ENCODE assay signal across 2 cellular contexts in the genomic region with DNA sequence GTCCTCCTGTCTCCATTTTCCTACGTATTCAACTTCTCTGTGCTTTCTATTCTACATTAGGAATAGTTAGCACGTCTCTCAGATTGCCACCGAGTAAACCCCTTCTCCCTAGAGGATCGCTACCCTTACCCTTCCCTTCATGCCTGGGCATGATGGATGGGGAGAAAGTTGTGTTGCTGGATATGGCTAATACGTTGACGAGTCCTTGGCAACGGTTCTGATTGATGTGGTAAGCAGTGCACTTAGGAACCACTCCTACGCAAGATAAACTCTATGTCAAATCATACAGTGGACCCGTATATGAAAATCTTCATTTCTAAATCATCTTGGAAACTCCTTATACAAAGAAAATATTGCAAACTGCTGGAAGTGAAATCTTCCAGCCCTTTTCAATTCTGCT.
TF ChIP-seq lines count a peak whose summit lies in the region.

No MANE protein-coding gene starts in this region.

TF ChIP-seq in GM23338, 12 proteins besides CTCF, POLR2A, EP300 and RAD21:
- TF ChIP-seq NANOG (IDR thresholded peaks at IDR 0.05; ENCODE audit: borderline replicate concordance) (no peak), JUNB (IDR thresholded peaks at IDR 0.05; ENCODE audit: unreplicated experiment) (no peak), ZNF114 (CRISPR knock-in tag; IDR thresholded peaks at IDR 0.05) (no peak), EZH2 (IDR thresholded peaks at IDR 0.05; ENCODE audit: low read depth, unreplicated experiment) (no peak)
- TF ChIP-seq, protein P1, sequence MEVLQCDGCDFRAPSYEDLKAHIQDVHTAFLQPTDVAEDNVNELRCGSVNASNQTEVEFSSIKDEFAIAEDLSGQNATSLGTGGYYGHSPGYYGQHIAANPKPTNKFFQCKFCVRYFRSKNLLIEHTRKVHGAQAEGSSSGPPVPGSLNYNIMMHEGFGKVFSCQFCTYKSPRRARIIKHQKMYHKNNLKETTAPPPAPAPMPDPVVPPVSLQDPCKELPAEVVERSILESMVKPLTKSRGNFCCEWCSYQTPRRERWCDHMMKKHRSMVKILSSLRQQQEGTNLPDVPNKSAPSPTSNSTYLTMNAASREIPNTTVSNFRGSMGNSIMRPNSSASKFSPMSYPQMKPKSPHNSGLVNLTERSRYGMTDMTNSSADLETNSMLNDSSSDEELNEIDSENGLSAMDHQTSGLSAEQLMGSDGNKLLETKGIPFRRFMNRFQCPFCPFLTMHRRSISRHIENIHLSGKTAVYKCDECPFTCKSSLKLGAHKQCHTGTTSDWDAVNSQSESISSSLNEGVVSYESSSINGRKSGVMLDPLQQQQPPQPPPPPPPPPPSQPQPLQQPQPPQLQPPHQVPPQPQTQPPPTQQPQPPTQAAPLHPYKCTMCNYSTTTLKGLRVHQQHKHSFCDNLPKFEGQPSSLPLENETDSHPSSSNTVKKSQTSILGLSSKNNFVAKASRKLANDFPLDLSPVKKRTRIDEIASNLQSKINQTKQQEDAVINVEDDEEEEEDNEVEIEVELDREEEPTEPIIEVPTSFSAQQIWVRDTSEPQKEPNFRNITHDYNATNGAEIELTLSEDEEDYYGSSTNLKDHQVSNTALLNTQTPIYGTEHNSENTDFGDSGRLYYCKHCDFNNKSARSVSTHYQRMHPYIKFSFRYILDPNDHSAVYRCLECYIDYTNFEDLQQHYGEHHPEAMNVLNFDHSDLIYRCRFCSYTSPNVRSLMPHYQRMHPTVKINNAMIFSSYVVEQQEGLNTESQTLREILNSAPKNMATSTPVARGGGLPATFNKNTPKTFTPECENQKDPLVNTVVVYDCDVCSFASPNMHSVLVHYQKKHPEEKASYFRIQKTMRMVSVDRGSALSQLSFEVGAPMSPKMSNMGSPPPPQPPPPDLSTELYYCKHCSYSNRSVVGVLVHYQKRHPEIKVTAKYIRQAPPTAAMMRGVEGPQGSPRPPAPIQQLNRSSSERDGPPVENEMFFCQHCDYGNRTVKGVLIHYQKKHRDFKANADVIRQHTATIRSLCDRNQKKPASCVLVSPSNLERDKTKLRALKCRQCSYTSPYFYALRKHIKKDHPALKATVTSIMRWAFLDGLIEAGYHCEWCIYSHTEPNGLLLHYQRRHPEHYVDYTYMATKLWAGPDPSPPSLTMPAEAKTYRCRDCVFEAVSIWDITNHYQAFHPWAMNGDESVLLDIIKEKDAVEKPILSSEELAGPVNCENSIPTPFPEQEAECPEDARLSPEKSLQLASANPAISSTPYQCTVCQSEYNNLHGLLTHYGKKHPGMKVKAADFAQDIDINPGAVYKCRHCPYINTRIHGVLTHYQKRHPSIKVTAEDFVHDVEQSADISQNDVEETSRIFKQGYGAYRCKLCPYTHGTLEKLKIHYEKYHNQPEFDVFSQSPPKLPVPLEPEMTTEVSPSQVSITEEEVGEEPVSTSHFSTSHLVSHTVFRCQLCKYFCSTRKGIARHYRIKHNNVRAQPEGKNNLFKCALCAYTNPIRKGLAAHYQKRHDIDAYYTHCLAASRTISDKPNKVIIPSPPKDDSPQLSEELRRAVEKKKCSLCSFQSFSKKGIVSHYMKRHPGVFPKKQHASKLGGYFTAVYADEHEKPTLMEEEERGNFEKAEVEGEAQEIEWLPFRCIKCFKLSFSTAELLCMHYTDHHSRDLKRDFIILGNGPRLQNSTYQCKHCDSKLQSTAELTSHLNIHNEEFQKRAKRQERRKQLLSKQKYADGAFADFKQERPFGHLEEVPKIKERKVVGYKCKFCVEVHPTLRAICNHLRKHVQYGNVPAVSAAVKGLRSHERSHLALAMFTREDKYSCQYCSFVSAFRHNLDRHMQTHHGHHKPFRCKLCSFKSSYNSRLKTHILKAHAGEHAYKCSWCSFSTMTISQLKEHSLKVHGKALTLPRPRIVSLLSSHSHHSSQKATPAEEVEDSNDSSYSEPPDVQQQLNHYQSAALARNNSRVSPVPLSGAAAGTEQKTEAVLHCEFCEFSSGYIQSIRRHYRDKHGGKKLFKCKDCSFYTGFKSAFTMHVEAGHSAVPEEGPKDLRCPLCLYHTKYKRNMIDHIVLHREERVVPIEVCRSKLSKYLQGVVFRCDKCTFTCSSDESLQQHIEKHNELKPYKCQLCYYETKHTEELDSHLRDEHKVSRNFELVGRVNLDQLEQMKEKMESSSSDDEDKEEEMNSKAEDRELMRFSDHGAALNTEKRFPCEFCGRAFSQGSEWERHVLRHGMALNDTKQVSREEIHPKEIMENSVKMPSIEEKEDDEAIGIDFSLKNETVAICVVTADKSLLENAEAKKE (CRISPR knock-in tag; IDR thresholded peaks at IDR 0.05), result no peak
- TF ChIP-seq, protein P2, sequence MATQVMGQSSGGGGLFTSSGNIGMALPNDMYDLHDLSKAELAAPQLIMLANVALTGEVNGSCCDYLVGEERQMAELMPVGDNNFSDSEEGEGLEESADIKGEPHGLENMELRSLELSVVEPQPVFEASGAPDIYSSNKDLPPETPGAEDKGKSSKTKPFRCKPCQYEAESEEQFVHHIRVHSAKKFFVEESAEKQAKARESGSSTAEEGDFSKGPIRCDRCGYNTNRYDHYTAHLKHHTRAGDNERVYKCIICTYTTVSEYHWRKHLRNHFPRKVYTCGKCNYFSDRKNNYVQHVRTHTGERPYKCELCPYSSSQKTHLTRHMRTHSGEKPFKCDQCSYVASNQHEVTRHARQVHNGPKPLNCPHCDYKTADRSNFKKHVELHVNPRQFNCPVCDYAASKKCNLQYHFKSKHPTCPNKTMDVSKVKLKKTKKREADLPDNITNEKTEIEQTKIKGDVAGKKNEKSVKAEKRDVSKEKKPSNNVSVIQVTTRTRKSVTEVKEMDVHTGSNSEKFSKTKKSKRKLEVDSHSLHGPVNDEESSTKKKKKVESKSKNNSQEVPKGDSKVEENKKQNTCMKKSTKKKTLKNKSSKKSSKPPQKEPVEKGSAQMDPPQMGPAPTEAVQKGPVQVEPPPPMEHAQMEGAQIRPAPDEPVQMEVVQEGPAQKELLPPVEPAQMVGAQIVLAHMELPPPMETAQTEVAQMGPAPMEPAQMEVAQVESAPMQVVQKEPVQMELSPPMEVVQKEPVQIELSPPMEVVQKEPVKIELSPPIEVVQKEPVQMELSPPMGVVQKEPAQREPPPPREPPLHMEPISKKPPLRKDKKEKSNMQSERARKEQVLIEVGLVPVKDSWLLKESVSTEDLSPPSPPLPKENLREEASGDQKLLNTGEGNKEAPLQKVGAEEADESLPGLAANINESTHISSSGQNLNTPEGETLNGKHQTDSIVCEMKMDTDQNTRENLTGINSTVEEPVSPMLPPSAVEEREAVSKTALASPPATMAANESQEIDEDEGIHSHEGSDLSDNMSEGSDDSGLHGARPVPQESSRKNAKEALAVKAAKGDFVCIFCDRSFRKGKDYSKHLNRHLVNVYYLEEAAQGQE (IDR thresholded peaks at IDR 0.05; ENCODE audit: unreplicated experiment), result no peak

TF ChIP-seq in IMR-90, 13 proteins besides CTCF, POLR2A, EP300 and RAD21:
- TF ChIP-seq, protein P3, sequence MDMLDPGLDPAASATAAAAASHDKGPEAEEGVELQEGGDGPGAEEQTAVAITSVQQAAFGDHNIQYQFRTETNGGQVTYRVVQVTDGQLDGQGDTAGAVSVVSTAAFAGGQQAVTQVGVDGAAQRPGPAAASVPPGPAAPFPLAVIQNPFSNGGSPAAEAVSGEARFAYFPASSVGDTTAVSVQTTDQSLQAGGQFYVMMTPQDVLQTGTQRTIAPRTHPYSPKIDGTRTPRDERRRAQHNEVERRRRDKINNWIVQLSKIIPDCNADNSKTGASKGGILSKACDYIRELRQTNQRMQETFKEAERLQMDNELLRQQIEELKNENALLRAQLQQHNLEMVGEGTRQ (IDR thresholded peaks at IDR 0.05; ENCODE audit: low read depth, low read length), result no peak
- no peak for TF ChIP-seq FOS (IDR thresholded peaks at IDR 0.05; ENCODE audit: low read depth, low read length)
- no peak for TF ChIP-seq CEBPB (IDR thresholded peaks at IDR 0.05; ENCODE audit: low read depth, low read length)
- no peak for TF ChIP-seq MAFK (IDR thresholded peaks at IDR 0.05; ENCODE audit: low read depth, low read length)
- TF ChIP-seq, protein P4, sequence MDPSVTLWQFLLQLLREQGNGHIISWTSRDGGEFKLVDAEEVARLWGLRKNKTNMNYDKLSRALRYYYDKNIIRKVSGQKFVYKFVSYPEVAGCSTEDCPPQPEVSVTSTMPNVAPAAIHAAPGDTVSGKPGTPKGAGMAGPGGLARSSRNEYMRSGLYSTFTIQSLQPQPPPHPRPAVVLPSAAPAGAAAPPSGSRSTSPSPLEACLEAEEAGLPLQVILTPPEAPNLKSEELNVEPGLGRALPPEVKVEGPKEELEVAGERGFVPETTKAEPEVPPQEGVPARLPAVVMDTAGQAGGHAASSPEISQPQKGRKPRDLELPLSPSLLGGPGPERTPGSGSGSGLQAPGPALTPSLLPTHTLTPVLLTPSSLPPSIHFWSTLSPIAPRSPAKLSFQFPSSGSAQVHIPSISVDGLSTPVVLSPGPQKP (IDR thresholded peaks at IDR 0.05; ENCODE audit: borderline replicate concordance, low read depth, low read length), result no peak
- TF ChIP-seq RFX5 (IDR thresholded peaks at IDR 0.05; ENCODE audit: low read depth, low read length), result no peak
- no peak for TF ChIP-seq MXI1 (IDR thresholded peaks at IDR 0.05; ENCODE audit: borderline replicate concordance, low read depth, low read length)
- no peak for TF ChIP-seq BHLHE40 (IDR thresholded peaks at IDR 0.05; ENCODE audit: low read depth, low read length)
- no peak for TF ChIP-seq SMC3 (IDR thresholded peaks at IDR 0.05; ENCODE audit: low read depth, low read length)
- TF ChIP-seq RCOR1 (IDR thresholded peaks at IDR 0.05; ENCODE audit: insufficient replicate concordance, low read length), result no peak
- TF ChIP-seq CHD1 (IDR thresholded peaks at IDR 0.05; ENCODE audit: low read depth, low read length), result no peak
- TF ChIP-seq NFE2L2 (IDR thresholded peaks at IDR 0.05; ENCODE audit: low read depth, low read length), result no peak
- no peak for TF ChIP-seq MAZ (IDR thresholded peaks at IDR 0.05; ENCODE audit: borderline replicate concordance, low read depth, low read length)
